In the genomic region with DNA sequence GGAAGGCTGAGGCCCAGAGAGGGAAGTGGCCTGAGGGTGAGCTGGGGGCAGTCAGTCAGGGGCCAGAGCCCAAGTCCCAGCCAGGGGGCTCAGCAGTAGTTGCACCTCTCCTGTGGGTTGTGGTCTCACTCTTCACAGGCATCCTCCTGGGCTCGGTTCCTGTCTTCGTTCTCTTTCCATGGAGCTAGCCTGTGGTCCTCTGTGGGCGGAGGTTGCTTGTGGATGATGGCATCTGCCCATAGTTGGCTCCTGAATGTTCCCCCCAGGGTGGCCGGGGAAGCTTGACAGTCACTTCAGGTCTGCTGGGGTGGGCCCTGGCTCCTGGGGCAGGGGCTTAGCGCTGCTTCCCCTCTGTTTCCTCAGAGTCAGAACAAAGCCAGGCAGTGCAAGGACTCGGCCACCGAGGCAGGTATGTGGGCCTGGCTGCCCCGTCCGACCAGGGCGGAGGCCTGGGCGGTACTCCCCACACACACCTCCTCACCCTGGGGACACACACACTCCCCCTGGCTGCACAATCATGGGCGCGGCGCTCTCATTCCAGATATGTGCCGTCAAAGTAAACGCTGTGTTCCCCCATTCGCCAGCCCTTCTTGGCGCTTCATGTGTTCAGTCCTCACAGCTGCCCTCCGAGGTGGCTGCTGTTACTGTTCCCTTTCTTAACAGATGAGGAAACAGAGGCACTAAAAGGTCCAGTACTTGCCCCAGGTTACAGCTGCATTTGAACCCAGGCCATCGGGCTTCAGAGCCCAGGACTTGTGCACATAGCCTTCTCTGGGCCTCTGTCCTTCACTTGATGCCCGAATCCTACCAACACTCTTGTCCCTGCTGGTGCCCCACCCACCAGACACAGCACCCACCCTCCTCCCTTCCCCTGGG, we compare ENCODE assay signal across 12 cellular contexts. TPM values are rescaled to one million over a fixed set of nuclear protein-coding genes. Genes with fewer than 3 reads are reported as not detected.
DNase-seq lines count a peak whose midpoint lies in the region; ATAC-seq, FAIRE-seq and TF ChIP-seq lines count a peak whose summit lies in the region.
"Had no signal": no experiment of that assay in that cellular context is flagged by ENCODE, and none has a peak within 500 bp of the region (broad histone marks: within the 10 kb centered on the region; RNA-seq: fewer than 3 reads in every experiment).

No MANE protein-coding gene starts in this region.

- no peak for FAIRE-seq in pancreas (lab: Jason Lieb, UNC)
- FAIRE-seq: endothelial cell of umbilical vein had no signal

- no peak overlapping the region for H3K4me3 ChIP-seq in CD8-positive, alpha-beta T cell (ENCODE audit: low read depth, low read length)
- no peak overlapping the region for H3K4me3 ChIP-seq in Peyer's patch
- H3K4me3 ChIP-seq in pancreas, result no peak overlapping the region
- H3K4me3 ChIP-seq: hepatocyte, smooth muscle cell had no signal

- intact Hi-C loops in CD8-positive, alpha-beta T cell (cut with DNase I, micrococcal nuclease), result no loop called here
- intact Hi-C loops in pancreas (cut with DNase I), result loop anchor here in 1 of 3 donors (10.0 kb wide), 1 partner anchor 515 kb away; no protein-coding TSS in a partner anchor

- H3K4me1 ChIP-seq in CD8-positive, alpha-beta T cell (ENCODE audit: insufficient read depth, low read length), result no peaks in the 10 kb centered on the region
- H3K4me1 ChIP-seq in Peyer's patch (peaks cover 0 to 9% (median 0%) of the 10 kb centered on the region in 4 donors), pancreas (peaks cover 0 to 4% (median 3%) of the 10 kb centered on the region in 3 donors)

- H3K9me3 Mint-ChIP-seq in CD8-positive, alpha-beta T cell, result no peaks in the 10 kb centered on the region
- no peaks in the 10 kb centered on the region for H3K9me3 Mint-ChIP-seq in effector memory CD8-positive, alpha-beta T cell

- no peak for ATAC-seq in CD8-positive, alpha-beta T cell
- ATAC-seq in effector memory CD8-positive, alpha-beta T cell (replicated peaks), result no peak
- ATAC-seq in pancreas (no peak), GM21717 (IDR thresholded peaks at IDR 0.05; ENCODE audit: unreplicated experiment) (no peak)

- H3K9me3 ChIP-seq in CD8-positive, alpha-beta T cell (ENCODE audit: low read length), result no peaks in the 10 kb centered on the region
- H3K9me3 ChIP-seq in Peyer's patch (no peaks in the 10 kb centered on the region), pancreas (no peaks in the 10 kb centered on the region)

- DNase-seq in CD8-positive, alpha-beta T cell, result peak in 1 of 7 experiments; percentile 9
- DNase-seq in Peyer's patch (peak in 2 of 3 donors; percentile 56 to 73), pancreas (peak; percentile 1 to 55 (median 15)), NCI-H526 (lab: John Stamatoyannopoulos, UW) (no peak), iPS-NIHi11 (ENCODE audit: low spot score) (no peak), AG20443 (ENCODE audit: low spot score) (no peak)
- DNase-seq in effector memory CD8-positive, alpha-beta T cell, result no peak

- peaks cover 68% of the 10 kb centered on the region for H3K36me3 Mint-ChIP-seq in CD8-positive, alpha-beta T cell
- peaks cover 52% of the 10 kb centered on the region for H3K36me3 Mint-ChIP-seq in effector memory CD8-positive, alpha-beta T cell (ENCODE audit: insufficient read depth)

- no peaks in the 10 kb centered on the region for H3K27me3 ChIP-seq in CD8-positive, alpha-beta T cell (ENCODE audit: insufficient read depth, low read length)
- no peaks in the 10 kb centered on the region for H3K27me3 ChIP-seq in Peyer's patch
- no peaks in the 10 kb centered on the region for H3K27me3 ChIP-seq in pancreas
- H3K27me3 ChIP-seq: hepatocyte had no signal

- no peak for TF ChIP-seq CTCF in CD8-positive, alpha-beta T cell (IDR thresholded peaks at IDR 0.05)
- TF ChIP-seq CTCF in Peyer's patch (IDR thresholded peaks at IDR 0.05) (peak in 2 of 6 experiments; percentile 5 to 19), pancreas (IDR thresholded peaks at IDR 0.05) (no peak)

- H3K36me3 ChIP-seq in CD8-positive, alpha-beta T cell (ENCODE audit: insufficient read depth, low read length), result peaks cover 36% of the 10 kb centered on the region
- H3K36me3 ChIP-seq in Peyer's patch (no peaks in the 10 kb centered on the region), pancreas (no peaks in the 10 kb centered on the region)

- WGBS in pancreas, 2 donors, result 86 to 91% methylated on average over 21 of the region's 21 CpGs

- H3K4me1 Mint-ChIP-seq in CD8-positive, alpha-beta T cell (ENCODE audit: low read depth), result peaks cover 11% of the 10 kb centered on the region
- H3K4me1 Mint-ChIP-seq in effector memory CD8-positive, alpha-beta T cell (ENCODE audit: low read depth in 2 of 2), result peaks cover 17 to 18% of the 10 kb centered on the region in 2 donors

- no peak overlapping the region for H3K27ac ChIP-seq in CD8-positive, alpha-beta T cell (ENCODE audit: low read depth, low read length)
- H3K27ac ChIP-seq in Peyer's patch (peak overlapping the region in 1 of 4 donors; percentile 12), pancreas (no peak overlapping the region)
- H3K27ac ChIP-seq: hepatocyte had no signal

- TF ChIP-seq POLR2A in Peyer's patch (IDR thresholded peaks at IDR 0.05), result peak in 1 of 2 donors; percentile 5

- CTCF ChIA-PET in CD8-positive, alpha-beta T cell (lab: Charles Lee), result interaction anchor here (0.9 to 9.9 kb wide), 3 partner anchors 16 to 514 kb away, joined by 3 to 97 read pairs (median 3); no protein-coding TSS in a partner anchor

- peak overlapping the region; percentile 73 for H3K27ac Mint-ChIP-seq in CD8-positive, alpha-beta T cell
- H3K27ac Mint-ChIP-seq in effector memory CD8-positive, alpha-beta T cell, result peak overlapping the region; percentile 31 to 75

- POLR2A ChIA-PET in CD8-positive, alpha-beta T cell (lab: Charles Lee), result interaction anchor here (1.2 kb wide), 1 partner anchor 34 kb away, joined by 3 read pairs; the partner anchor contains the start of gene PSTPIP1

- no peaks in the 10 kb centered on the region for H3K27me3 Mint-ChIP-seq in CD8-positive, alpha-beta T cell (ENCODE audit: low read depth)
- no peaks in the 10 kb centered on the region for H3K27me3 Mint-ChIP-seq in effector memory CD8-positive, alpha-beta T cell

- H3K4me3 Mint-ChIP-seq in CD8-positive, alpha-beta T cell, result no peak overlapping the region
- H3K4me3 Mint-ChIP-seq in effector memory CD8-positive, alpha-beta T cell, result no peak overlapping the region

RNA-seq across cellular contexts. Expression of gene PSTPIP1, which starts 34.5 kb away (rescaled TPM):
- total RNA-seq in CD8-positive, alpha-beta T cell, result 10 to 100 TPM; 86.7 to 88.0 TPM
- total RNA-seq in Peyer's patch (10 to 100 TPM in 3 of 4 donors, 1 to 10 TPM in 1; 6.3 to 40.4 (median 19.5) TPM), pancreas (1 to 10 TPM in 4 of 6 donors, under 1 TPM in 1, not detected in 1; 0.83 to 4.9 (median 3.1) TPM)
- 1 to 10 TPM; 3.6 to 6.2 TPM for polyA plus RNA-seq in pancreas
- total RNA-seq: endothelial cell of umbilical vein, hepatocyte, NCI-H460, smooth muscle cell had no signal
- polyA plus RNA-seq: endothelial cell of umbilical vein, hepatocyte had no signal

RNA-seq across cellular contexts. Expression of gene TSPAN3, which starts 41.5 kb away (rescaled TPM):
- 10 to 100 TPM; 21.4 to 22.7 TPM for total RNA-seq in CD8-positive, alpha-beta T cell
- 100 to 1,000 TPM in 3 of 4 donors, 10 to 100 TPM in 1; 92.4 to 778 (median 563) TPM for total RNA-seq in Peyer's patch
- 100 to 1,000 TPM in 2 of 6 donors, 10 to 100 TPM in 4; 71.6 to 158 (median 88.5) TPM for total RNA-seq in pancreas
- 100 to 1,000 TPM in 1 of 2 donors, 10 to 100 TPM in 1; 86.7 to 173 TPM for polyA plus RNA-seq in pancreas

Comparison
In these comparisons a context has a peak if more than half of its experiments do, and no peak if none do; other contexts are left out.
1. DNase-seq: peak in Peyer's patch (2 of 3) and pancreas (6 of 6); none in effector memory CD8-positive, alpha-beta T cell (0 of 3), NCI-H526 (0 of 2), iPS-NIHi11 (single experiment) and AG20443 (single experiment).